ENCODE assay signal across 8 cellular contexts in genomic region chr2:216498418-216499413, GRCh38. TPM values are rescaled to one million over a fixed set of nuclear protein-coding genes. Genes with fewer than 3 reads are reported as not detected.
DNase-seq lines count a peak whose midpoint lies in the region; ATAC-seq and TF ChIP-seq lines count a peak whose summit lies in the region.

RPL37A (plus strand) TSS chr2:216498844; CDS start chr2:216498875, 31 bp downstream.

- peaks cover 42% of the 10 kb centered on the region for H3K36me3 Mint-ChIP-seq in activated T-helper 1 cell treated with anti-CD3 and anti-CD28 coated beads, Interleukin-12 subunit alpha, Interleukin-12 subunit beta, Interleukin-2, Interleukin-4 antibody, amounts not matched to agents 30 ng/mL and 10 ng/mL and 1 ng/mL, durations not matched to agents 14 hours and 24 hours and 36 hours (ENCODE audit: low read depth)
- peaks cover 11 to 17% of the 10 kb centered on the region in 2 donors for H3K36me3 Mint-ChIP-seq in naive B cell
- peaks cover 52% of the 10 kb centered on the region for H3K36me3 Mint-ChIP-seq in stimulated activated memory B cell treated with anti-CD40 and anti-IgM and Interleukin-4, amounts not matched to agents 10 μg/mL and 1 μg/mL and 100 μg/mL, for 72 hours

- H3K9me3 ChIP-seq in DND-41 (ENCODE audit: insufficient read depth, low read length, severe bottlenecking), result no peaks in the 10 kb centered on the region
- no peaks in the 10 kb centered on the region for H3K9me3 ChIP-seq in GM23248 (ENCODE audit: low read depth)

- TF ChIP-seq CTCF in DND-41 (IDR thresholded peaks at IDR 0.05; ENCODE audit: borderline replicate concordance, extremely low read depth, low read length, poor library complexity, severe bottlenecking), result peak; percentile 6

- no peaks in the 10 kb centered on the region for H3K27me3 ChIP-seq in DND-41 (ENCODE audit: insufficient read depth, low read length, poor library complexity)
- no peaks in the 10 kb centered on the region for H3K27me3 ChIP-seq in GM23248 (replicated peaks; ENCODE audit: insufficient read depth)

- H3K27me3 Mint-ChIP-seq in activated T-helper 1 cell treated with anti-CD3 and anti-CD28 coated beads, Interleukin-12 subunit alpha, Interleukin-12 subunit beta, Interleukin-2, Interleukin-4 antibody, amounts not matched to agents 30 ng/mL and 10 ng/mL and 1 ng/mL, durations not matched to agents 14 hours and 24 hours and 36 hours (ENCODE audit: insufficient read depth), result no peaks in the 10 kb centered on the region
- H3K27me3 Mint-ChIP-seq in naive B cell, result no peaks in the 10 kb centered on the region
- no peaks in the 10 kb centered on the region for H3K27me3 Mint-ChIP-seq in stimulated activated memory B cell treated with anti-CD40 and anti-IgM and Interleukin-4, amounts not matched to agents 10 μg/mL and 1 μg/mL and 100 μg/mL, for 72 hours

- intact Hi-C loops in activated T-helper 1 cell treated with anti-CD3 and anti-CD28 coated beads, Interleukin-12 subunit alpha, Interleukin-12 subunit beta, Interleukin-2, Interleukin-4 antibody, amounts not matched to agents 30 ng/mL and 10 ng/mL and 1 ng/mL, durations not matched to agents 14 hours and 24 hours and 36 hours (cut with micrococcal nuclease), result loop anchor here (1.0 to 10.0 kb wide), 7 partner anchors 24 to 1716 kb away; partner anchors contain the start of genes ARPC2, MREG, SMARCAL1 and XRCC5

- no peaks in the 10 kb centered on the region for H3K9me3 Mint-ChIP-seq in activated T-helper 1 cell treated with anti-CD3 and anti-CD28 coated beads, Interleukin-12 subunit alpha, Interleukin-12 subunit beta, Interleukin-2, Interleukin-4 antibody, amounts not matched to agents 30 ng/mL and 10 ng/mL and 1 ng/mL, durations not matched to agents 14 hours and 24 hours and 36 hours
- H3K9me3 Mint-ChIP-seq in naive B cell, result no peaks in the 10 kb centered on the region
- H3K9me3 Mint-ChIP-seq in stimulated activated memory B cell treated with anti-CD40 and anti-IgM and Interleukin-4, amounts not matched to agents 10 μg/mL and 1 μg/mL and 100 μg/mL, for 72 hours, result no peaks in the 10 kb centered on the region

- peak within 1 kb of the TSS; percentile 86 for H3K27ac Mint-ChIP-seq in activated T-helper 1 cell treated with anti-CD3 and anti-CD28 coated beads, Interleukin-12 subunit alpha, Interleukin-12 subunit beta, Interleukin-2, Interleukin-4 antibody, amounts not matched to agents 30 ng/mL and 10 ng/mL and 1 ng/mL, durations not matched to agents 14 hours and 24 hours and 36 hours
- peak within 1 kb of the TSS; percentile 93 to 99 (median 96) for H3K27ac Mint-ChIP-seq in naive B cell
- H3K27ac Mint-ChIP-seq in stimulated activated memory B cell treated with anti-CD40 and anti-IgM and Interleukin-4, amounts not matched to agents 10 μg/mL and 1 μg/mL and 100 μg/mL, for 72 hours, result peak within 1 kb of the TSS; percentile 97

- peaks cover 56% of the 10 kb centered on the region for H3K79me2 ChIP-seq in DND-41 (ENCODE audit: insufficient read depth, low read length)
- H3K79me2 ChIP-seq in GM23248 (ENCODE audit: insufficient read depth), result peaks cover 83% of the 10 kb centered on the region

- H3K4me1 ChIP-seq in DND-41 (ENCODE audit: insufficient read depth, low read length), result peaks cover 36% of the 10 kb centered on the region
- peaks cover 56% of the 10 kb centered on the region for H3K4me1 ChIP-seq in GM23248 (ENCODE audit: insufficient read depth)

- H3K9me2 ChIP-seq in GM23248 (ENCODE audit: insufficient read depth), result no peaks in the 10 kb centered on the region

- H3K4me2 ChIP-seq in DND-41 (ENCODE audit: insufficient read depth, low read length) (peak within 1 kb of the TSS; percentile 77), GM23248 (ENCODE audit: unreplicated experiment) (peak within 1 kb of the TSS; percentile 97)

- H3K4me3 ChIP-seq in DND-41 (ENCODE audit: low read depth in 1 of 2, low read length in 2 of 2) (peak within 1 kb of the TSS; percentile 67 to 70), GM23248 (peak within 1 kb of the TSS; percentile 97)

- H3K27ac ChIP-seq in DND-41 (ENCODE audit: low read length), result peak within 1 kb of the TSS; percentile 71
- peak within 1 kb of the TSS; percentile 71 for H3K27ac ChIP-seq in GM23248

- in situ Hi-C loops in GM23248 (cut with MboI), result no loop called here

- H2AFZ ChIP-seq in DND-41 (ENCODE audit: low read depth, low read length) (peak within 1 kb of the TSS; percentile 78), GM23248 (peak within 1 kb of the TSS; percentile 87)

- H3K4me1 Mint-ChIP-seq in activated T-helper 1 cell treated with anti-CD3 and anti-CD28 coated beads, Interleukin-12 subunit alpha, Interleukin-12 subunit beta, Interleukin-2, Interleukin-4 antibody, amounts not matched to agents 30 ng/mL and 10 ng/mL and 1 ng/mL, durations not matched to agents 14 hours and 24 hours and 36 hours (ENCODE audit: low read depth), result peaks cover 57% of the 10 kb centered on the region
- peaks cover 24 to 58% (median 45%) of the 10 kb centered on the region in 3 donors for H3K4me1 Mint-ChIP-seq in naive B cell
- H3K4me1 Mint-ChIP-seq in stimulated activated memory B cell treated with anti-CD40 and anti-IgM and Interleukin-4, amounts not matched to agents 10 μg/mL and 1 μg/mL and 100 μg/mL, for 72 hours, result peaks cover 61% of the 10 kb centered on the region

- peak within 1 kb of the TSS; percentile 78 for H3K9ac ChIP-seq in DND-41 (ENCODE audit: low read depth, low read length)
- H3K9ac ChIP-seq in GM23248, result peak within 1 kb of the TSS; percentile 98

- H4K20me1 ChIP-seq in DND-41 (ENCODE audit: insufficient read depth, low read length) (peaks cover 45% of the 10 kb centered on the region), GM23248 (ENCODE audit: insufficient read depth) (0 out of 2 replicates have a peak, but pooled peaks cover 20% of the 10 kb centered on the region)

- peaks cover 72% of the 10 kb centered on the region for H3F3A ChIP-seq in GM23248 (ENCODE audit: insufficient read depth)

- peak; percentile 94 for ATAC-seq in DND-41 (ENCODE audit: insufficient read depth, low read depth)
- peak; percentile 95 to 96 for ATAC-seq in naive B cell (ENCODE audit: low read depth in 2 of 2)
- peak; percentile 98 for ATAC-seq in stimulated activated memory B cell treated with anti-CD40 and anti-IgM and Interleukin-4, amounts not matched to agents 10 μg/mL and 1 μg/mL and 100 μg/mL, for 72 hours

- WGBS in GM23248 (ENCODE audit: low coverage in 1 of 2, low lambda C conversion rate in 2 of 2, missing lambda C conversion rate in 2 of 2), 2 experiments, result 1 to 3% methylated on average over 55 of the region's 55 CpGs

- H3K4me3 Mint-ChIP-seq in activated T-helper 1 cell treated with anti-CD3 and anti-CD28 coated beads, Interleukin-12 subunit alpha, Interleukin-12 subunit beta, Interleukin-2, Interleukin-4 antibody, amounts not matched to agents 30 ng/mL and 10 ng/mL and 1 ng/mL, durations not matched to agents 14 hours and 24 hours and 36 hours, result peak within 1 kb of the TSS; percentile 93
- H3K4me3 Mint-ChIP-seq in naive B cell, result peak within 1 kb of the TSS; percentile 94 to 98 (median 98)
- peak within 1 kb of the TSS; percentile 90 for H3K4me3 Mint-ChIP-seq in stimulated activated memory B cell treated with anti-CD40 and anti-IgM and Interleukin-4, amounts not matched to agents 10 μg/mL and 1 μg/mL and 100 μg/mL, for 72 hours

- DNase-seq in DND-41 (peak; percentile 93), GM23248 (peak; percentile 97), Kasumi-1 (lab: John Stamatoyannopoulos, UW) (peak; percentile 84), RPMI7951 (ENCODE audit: low read depth) (peak; percentile 96), fibroblast of gingiva (ENCODE audit: low read depth) (peak; percentile 97), naive B cell (peak; percentile 86)
- peak; percentile 87 for DNase-seq in activated T-helper 1 cell treated with anti-CD3 and anti-CD28 coated beads, Interleukin-12 subunit alpha, Interleukin-12 subunit beta, Interleukin-2, Interleukin-4 antibody, amounts not matched to agents 30 ng/mL and 10 ng/mL and 1 ng/mL, durations not matched to agents 14 hours and 24 hours and 36 hours (ENCODE audit: low spot score)

- peaks cover 49% of the 10 kb centered on the region for H3K36me3 ChIP-seq in DND-41 (ENCODE audit: insufficient read depth, low read length)
- H3K36me3 ChIP-seq in GM23248 (ENCODE audit: low read depth), result peaks cover 42% of the 10 kb centered on the region

RNA-seq across cellular contexts. Expression of gene RPL37A, which starts in this region (rescaled TPM):
- total RNA-seq in GM23248 (2014; rRNA removed; shearing (Covaris generic)), result 979 and 1,006 TPM in 2 replicates
- 1,627 and 1,708 TPM in 2 replicates for polyA plus RNA-seq in GM23248 (2016; fragmentation: Nextera tagmentation; extraction: Ambion mirVana)
- total RNA-seq in RPMI7951 (2014; rRNA removed; shearing (Covaris generic)), result 1,523 and 2,058 TPM in 2 replicates
- total RNA-seq in activated T-helper 1 cell treated with anti-CD3 and anti-CD28 coated beads, Interleukin-12 subunit alpha, Interleukin-12 subunit beta, Interleukin-2, Interleukin-4 antibody, amounts not matched to agents 30 ng/mL and 10 ng/mL and 1 ng/mL, durations not matched to agents 14 hours and 24 hours and 36 hours, result 2,803 and 2,922 TPM in 2 replicates
- polyA plus RNA-seq in naive B cell (ENCODE audit: low read depth in 6 of 6), result 1,000 to 10,000 TPM; 1,779 to 4,557 (median 3,922) TPM

Comparison
In these comparisons a context has a peak if more than half of its experiments do, and no peak if none do; other contexts are left out.
1. Peak in every context shown above with its lines: DNase-seq, ATAC-seq, H3K4me3 ChIP-seq and H3K27ac ChIP-seq.